Comparison of ENCODE assay signal across 23 cellular contexts in the genomic region with DNA sequence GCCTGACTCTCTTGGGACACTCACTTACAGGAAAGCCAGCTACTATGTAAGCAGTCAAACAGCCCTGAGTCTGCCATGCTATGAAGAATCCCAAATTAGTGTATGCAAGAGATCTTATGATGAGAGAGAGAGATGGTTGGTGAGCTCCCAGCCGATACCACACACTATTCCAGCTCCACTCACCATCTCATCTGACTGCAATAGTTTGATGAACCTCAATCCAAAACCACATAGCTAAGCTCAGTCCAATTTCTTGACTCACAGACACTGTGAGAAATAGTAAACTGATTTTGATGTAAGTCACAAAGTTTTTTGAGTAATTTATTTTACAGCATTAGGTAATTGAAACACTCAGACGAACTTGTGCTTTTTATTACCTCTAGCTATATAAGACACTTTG.
"Had no signal": no experiment of that assay in that cellular context is flagged by ENCODE, and none has a peak within 500 bp of the region (broad histone marks: within the 10 kb centered on the region; RNA-seq: fewer than 3 reads in every experiment).

No MANE protein-coding gene starts in this region.

- H3K4me3 Mint-ChIP-seq: activated CD4-positive, alpha-beta T cell treated with anti-CD3 and anti-CD28 coated beads for 36 hours; activated CD8-positive, alpha-beta memory T cell treated with anti-CD3 and anti-CD28 coated beads, Interleukin-2, amount 10 ng/mL, durations not matched to agents 7 days and 5 days; activated CD8-positive, alpha-beta T cell treated with anti-CD3 and anti-CD28 coated beads, Interleukin-2, amount 10 ng/mL, durations not matched to agents 7 days and 5 days; activated naive CD8-positive, alpha-beta T cell; activated T-cell treated with anti-CD3 and anti-CD28 coated beads, Interleukin-2, amount 50 U/mL, for 72 hours; brain; mesothelial cell of epicardium; naive B cell; nephron progenitor cell had no signal

- H3K27me3 Mint-ChIP-seq: activated CD4-positive, alpha-beta T cell treated with anti-CD3 and anti-CD28 coated beads for 36 hours; activated CD8-positive, alpha-beta memory T cell treated with anti-CD3 and anti-CD28 coated beads, Interleukin-2, amount 10 ng/mL, durations not matched to agents 7 days and 5 days; activated naive CD8-positive, alpha-beta T cell; brain; naive B cell had no signal

- H3K4me1 Mint-ChIP-seq: activated CD4-positive, alpha-beta T cell treated with anti-CD3 and anti-CD28 coated beads for 36 hours; activated CD8-positive, alpha-beta memory T cell treated with anti-CD3 and anti-CD28 coated beads, Interleukin-2, amount 10 ng/mL, durations not matched to agents 7 days and 5 days; mesothelial cell of epicardium; naive B cell; nephron progenitor cell had no signal

- H3K4me3 ChIP-seq: cardiac muscle cell, coronary artery, dorsolateral prefrontal cortex, heart right ventricle, left ventricle myocardium inferior, right atrium auricular region, spleen, tibial nerve had no signal

- H3K36me3 Mint-ChIP-seq: activated CD8-positive, alpha-beta memory T cell treated with anti-CD3 and anti-CD28 coated beads, Interleukin-2, amount 10 ng/mL, durations not matched to agents 7 days and 5 days; activated naive CD8-positive, alpha-beta T cell; brain; mesothelial cell of epicardium; naive B cell had no signal

- ATAC-seq: activated CD4-positive, alpha-beta T cell treated with anti-CD3 and anti-CD28 coated beads for 36 hours; activated CD8-positive, alpha-beta memory T cell treated with anti-CD3 and anti-CD28 coated beads, Interleukin-2, amount 10 ng/mL, durations not matched to agents 7 days and 5 days; activated CD8-positive, alpha-beta T cell treated with anti-CD3 and anti-CD28 coated beads, Interleukin-2, amount 10 ng/mL, durations not matched to agents 7 days and 5 days; activated T-cell treated with anti-CD3 and anti-CD28 coated beads, Interleukin-2, amount 50 U/mL, for 72 hours; heart right ventricle had no signal

- DNase-seq: activated CD4-positive, alpha-beta T cell treated with anti-CD3 and anti-CD28 coated beads for 36 hours; activated CD4-positive, CD25-positive, alpha-beta regulatory T cell; activated CD8-positive, alpha-beta memory T cell treated with anti-CD3 and anti-CD28 coated beads, Interleukin-2, amount 10 ng/mL, durations not matched to agents 7 days and 5 days; activated CD8-positive, alpha-beta T cell treated with anti-CD3 and anti-CD28 coated beads, Interleukin-2, amount 10 ng/mL, durations not matched to agents 7 days and 5 days; activated naive CD4-positive, alpha-beta T cell; activated T-cell treated with anti-CD3 and anti-CD28 coated beads, Interleukin-2, amount 50 U/mL, for 72 hours; aorta; dorsolateral prefrontal cortex; effector memory CD4-positive, alpha-beta T cell; foreskin melanocyte; heart right ventricle; left ventricle myocardium inferior; naive B cell; nephron progenitor cell; spleen; stimulated activated naive CD4-positive, alpha-beta T cell had no signal

- H3K27ac Mint-ChIP-seq: activated CD4-positive, alpha-beta T cell treated with anti-CD3 and anti-CD28 coated beads for 36 hours; activated CD8-positive, alpha-beta memory T cell treated with anti-CD3 and anti-CD28 coated beads, Interleukin-2, amount 10 ng/mL, durations not matched to agents 7 days and 5 days; activated CD8-positive, alpha-beta T cell treated with anti-CD3 and anti-CD28 coated beads, Interleukin-2, amount 10 ng/mL, durations not matched to agents 7 days and 5 days; activated naive CD8-positive, alpha-beta T cell; activated T-cell treated with anti-CD3 and anti-CD28 coated beads, Interleukin-2, amount 50 U/mL, for 72 hours; brain; mesothelial cell of epicardium; naive B cell; nephron progenitor cell had no signal

- H3K9me3 Mint-ChIP-seq: brain, mesothelial cell of epicardium, naive B cell, nephron progenitor cell had no signal
